ENCODE assay signal across 14 cellular contexts in genomic region chr15:61841461-61841860, GRCh38.
DNase-seq lines count a peak whose midpoint lies in the region; ATAC-seq and TF ChIP-seq lines count a peak whose summit lies in the region.
"Had no signal": no experiment of that assay in that cellular context is flagged by ENCODE, and none has a peak within 500 bp of the region (broad histone marks: within the 10 kb centered on the region; RNA-seq: fewer than 3 reads in every experiment).

No MANE protein-coding gene starts in this region.

- H3K27me3 ChIP-seq in KMS-11 (ENCODE audit: insufficient read depth, low read depth) (no peaks in the 10 kb centered on the region), esophagus squamous epithelium (peaks cover 0 to 28% (median 0%) of the 10 kb centered on the region in 4 donors)

- H3K9ac ChIP-seq in KMS-11 = no peak overlapping the region

- in situ Hi-C loops in SK-MEL-5 (cut with HindIII; ENCODE audit: low pct_unique_long_range_greater_than_20kb, low sequenced_read_pairs) = no loop called here

- H3K4me3 Mint-ChIP-seq in HFFc6 = no peak overlapping the region
- H3K4me3 Mint-ChIP-seq: CD4-positive, CD25-positive, alpha-beta regulatory T cell had no signal

- no peaks in the 10 kb centered on the region for H3K36me3 Mint-ChIP-seq in HFFc6 (ENCODE audit: low read depth)
- H3K36me3 Mint-ChIP-seq: CD4-positive, CD25-positive, alpha-beta regulatory T cell had no signal

- 0 out of 2 replicates have a peak overlapping the region, but pooled peaks have one; percentile 2 for H2AFZ ChIP-seq in KMS-11 (ENCODE audit: low read depth)
- H2AFZ ChIP-seq: PC-9 had no signal

- no peaks in the 10 kb centered on the region for H3K79me2 ChIP-seq in KMS-11 (ENCODE audit: insufficient read depth, low read depth)

- TF ChIP-seq POLR2A in esophagus squamous epithelium (IDR thresholded peaks at IDR 0.05) = no peak

- H3K27ac ChIP-seq in KMS-11 = peak overlapping the region; percentile 96; the same call in 1 of the 2 replicates
- H3K27ac ChIP-seq in esophagus squamous epithelium = no peak overlapping the region
- H3K27ac ChIP-seq: PC-9 had no signal

- H3K4me3 ChIP-seq in GM12865 (ENCODE audit: low read depth, low read length) (no peak overlapping the region), KMS-11 (IDR thresholded peaks at IDR 0.05; ENCODE audit: insufficient read depth, low read depth, low read length) (no peak overlapping the region), esophagus squamous epithelium (no peak overlapping the region)
- H3K4me3 ChIP-seq: PC-9 had no signal

- no peak overlapping the region for H3K27ac Mint-ChIP-seq in HFFc6

- no peak for ATAC-seq in SK-N-SH treated with all-trans-retinoic acid at 6 μM for 48 hours

- H3K4me1 ChIP-seq in KMS-11 (ENCODE audit: low read depth, poor library complexity, severe bottlenecking) = peaks cover 50% of the 10 kb centered on the region
- H3K4me1 ChIP-seq in esophagus squamous epithelium = no peaks in the 10 kb centered on the region

- H3K27me3 Mint-ChIP-seq in HFFc6 (ENCODE audit: insufficient read depth) = peaks cover 13% of the 10 kb centered on the region

- H3K4me1 Mint-ChIP-seq in HFFc6 (ENCODE audit: low read depth) = peaks cover 13% of the 10 kb centered on the region; the same call in 1 of the 2 replicates
- H3K4me1 Mint-ChIP-seq: CD4-positive, CD25-positive, alpha-beta regulatory T cell had no signal

- H3K9me3 Mint-ChIP-seq in HFFc6 = no peaks in the 10 kb centered on the region

- DNase-seq in GM12865 (ENCODE audit: low read depth) = peak; percentile 35
- peak; percentile 36 for DNase-seq in SK-MEL-5 (ENCODE audit: low read depth, low spot score)
- DNase-seq in lung microvascular endothelial cell (ENCODE audit: low read depth in 2 of 2) = peak; percentile 31 to 79
- DNase-seq in HFFc6 = no peak
- no peak for DNase-seq in esophagus squamous epithelium (lab: John Stamatoyannopoulos, UW)
- DNase-seq: CD4-positive, CD25-positive, alpha-beta regulatory T cell; EL; NCI-H1092 treated with DMSO at 0.1 percent for 48 hours; NCI-H1694; NCI-H510A treated with DMSO at 0.1 percent for 48 hours; NCI-H82; PC-9 had no signal

- H3K9me3 ChIP-seq in esophagus squamous epithelium = no peaks in the 10 kb centered on the region

- H3K4me2 ChIP-seq in KMS-11 = 0 out of 2 replicates have a peak overlapping the region, but pooled peaks have one; percentile 90
- H3K4me2 ChIP-seq: PC-9 had no signal

- intact Hi-C loops in esophagus squamous epithelium (cut with DNase I) = no loop called here

- 73 to 81% methylated on average over 10 of the region's 10 CpGs for WGBS in esophagus squamous epithelium, 2 donors

- H4K20me1 ChIP-seq in KMS-11 (ENCODE audit: insufficient read depth) = no peaks in the 10 kb centered on the region

- TF ChIP-seq CTCF in GM12865 (IDR thresholded peaks at IDR 0.05; ENCODE audit: insufficient read depth, low read depth, low read length, missing control alignments) (no peak), KMS-11 (conservative IDR thresholded peaks at IDR 0.05; ENCODE audit: low read depth, low read length) (no peak), HFFc6 (IDR thresholded peaks at IDR 0.05) (no peak), esophagus squamous epithelium (IDR thresholded peaks at IDR 0.05) (no peak)

- no peaks in the 10 kb centered on the region for H3K36me3 ChIP-seq in KMS-11 (ENCODE audit: insufficient read depth)
- H3K36me3 ChIP-seq in esophagus squamous epithelium = no peaks in the 10 kb centered on the region

TF ChIP-seq in SK-N-SH treated with all-trans-retinoic acid at 6 μM for 48 hours, 23 proteins besides CTCF, POLR2A, EP300 and RAD21:
- TF ChIP-seq PATZ1 (CRISPR knock-in tag; IDR thresholded peaks at IDR 0.05; ENCODE audit: borderline replicate concordance) (no peak), GLIS3 (CRISPR knock-in tag; IDR thresholded peaks at IDR 0.05) (no peak), SNAI2 (CRISPR knock-in tag; IDR thresholded peaks at IDR 0.05) (no peak), ZNF8 (CRISPR knock-in tag; IDR thresholded peaks at IDR 0.05) (no peak), ZNF565 (CRISPR knock-in tag; conservative IDR thresholded peaks at IDR 0.05; ENCODE audit: low read depth) (no peak), ZFP3 (CRISPR knock-in tag; IDR thresholded peaks at IDR 0.05) (no peak)

Comparison
In these comparisons a context has a peak if more than half of its experiments do, and no peak if none do; other contexts are left out.
1. DNase-seq: peak in GM12865 (single experiment), SK-MEL-5 (single experiment) and lung microvascular endothelial cell (2 of 2); none in HFFc6 (single experiment) and esophagus squamous epithelium (single experiment).